Comparison of ENCODE assay signal across 8 cellular contexts in the genomic region with DNA sequence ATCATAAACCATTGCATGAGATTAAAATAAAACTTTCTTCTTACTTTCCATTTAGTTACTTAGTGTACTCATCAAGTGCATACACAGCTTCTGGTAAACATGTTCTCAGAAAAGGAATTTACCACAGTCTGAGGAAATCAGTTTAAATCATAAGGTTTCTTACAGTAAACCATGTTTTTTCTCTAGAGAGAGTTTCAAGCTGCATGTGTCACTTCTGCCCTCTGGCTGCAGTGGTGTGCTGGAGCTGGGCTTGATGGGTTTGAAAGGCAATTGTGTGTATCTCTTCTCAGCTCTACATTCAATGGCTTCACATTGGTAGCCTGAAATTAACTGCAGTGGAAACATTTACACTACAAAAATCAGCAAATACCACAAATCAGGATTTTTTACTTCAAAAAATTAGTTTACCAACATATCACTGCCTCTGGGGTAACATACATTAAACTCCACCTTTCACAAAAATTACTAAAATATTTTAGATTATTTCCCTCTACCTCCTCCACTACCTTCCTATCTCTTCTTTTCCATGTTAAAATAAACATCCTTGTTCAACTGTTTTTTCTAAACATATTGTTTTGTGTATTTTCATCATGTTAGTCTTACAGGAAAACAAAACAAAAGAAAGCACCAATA.
DNase-seq lines count a peak whose midpoint lies in the region; ATAC-seq, FAIRE-seq and TF ChIP-seq lines count a peak whose summit lies in the region.

No MANE protein-coding gene starts in this region.

- FAIRE-seq in endometrium (lab: Jason Lieb, UNC): peak; percentile 8

- no peak overlapping the region for H3K27ac ChIP-seq in colonic mucosa
- H3K27ac ChIP-seq in aorta (ENCODE audit: low read depth in 1 of 2, low read length in 2 of 2): no peak overlapping the region

- intact Hi-C loops in colonic mucosa (cut with DNase I): no loop called here
- intact Hi-C loops in aorta (cut with DNase I): no loop called here

- H3K4me1 ChIP-seq in colonic mucosa (no peaks in the 10 kb centered on the region), aorta (ENCODE audit: control insufficient read depth in 1 of 2, insufficient read depth in 2 of 2, low read length in 2 of 2) (no peaks in the 10 kb centered on the region)

- H3K36me3 ChIP-seq in colonic mucosa (no peaks in the 10 kb centered on the region), aorta (ENCODE audit: control insufficient read depth in 1 of 2, insufficient read depth in 2 of 2, low read length in 1 of 2) (no peaks in the 10 kb centered on the region)

- DNase-seq in NAMALWA (ENCODE audit: low spot score): peak; percentile 28
- peak; percentile 22 for DNase-seq in occipital lobe (lab: John Stamatoyannopoulos, UW)
- no peak for DNase-seq in colonic mucosa
- DNase-seq in stimulated activated naive CD4-positive, alpha-beta T cell (lab: John Stamatoyannopoulos, UW): no peak
- DNase-seq in activated CD4-positive, alpha-beta T cell treated with anti-CD3 and anti-CD28 coated beads for 4 hours: no peak
- DNase-seq in aorta: no peak

- H3K9me3 ChIP-seq in colonic mucosa: no peaks in the 10 kb centered on the region
- H3K9me3 ChIP-seq in aorta (ENCODE audit: control insufficient read depth, low read length): no peaks in the 10 kb centered on the region

- H3K4me3 ChIP-seq in colonic mucosa: no peak overlapping the region
- H3K4me3 ChIP-seq in aorta (ENCODE audit: low read length in 2 of 2): no peak overlapping the region

- no peak for ATAC-seq in aorta (ENCODE audit: low FRiP score)

- TF ChIP-seq CTCF in GM12874 (IDR thresholded peaks at IDR 0.05; ENCODE audit: insufficient read depth, low read depth, low read length): peak; percentile 39; the same call in 1 of the 2 replicates
- no peak for TF ChIP-seq CTCF in colonic mucosa (IDR thresholded peaks at IDR 0.05)

- H3K27me3 ChIP-seq in colonic mucosa: no peaks in the 10 kb centered on the region
- no peaks in the 10 kb centered on the region for H3K27me3 ChIP-seq in aorta (ENCODE audit: control insufficient read depth in 1 of 2, insufficient read depth in 2 of 2, low read length in 1 of 2)

- no peak overlapping the region for H3K9ac ChIP-seq in colonic mucosa (ENCODE audit: low read depth in 2 of 2, low read length in 2 of 2)

Comparison
In these comparisons a context has a peak if more than half of its experiments do, and no peak if none do; other contexts are left out.
1. DNase-seq: peak in NAMALWA (single experiment) and occipital lobe (single experiment); none in colonic mucosa (single experiment), stimulated activated naive CD4-positive, alpha-beta T cell (0 of 6), activated CD4-positive, alpha-beta T cell treated with anti-CD3 and anti-CD28 coated beads for 4 hours (0 of 2) and aorta (0 of 2).